In the genomic region with DNA sequence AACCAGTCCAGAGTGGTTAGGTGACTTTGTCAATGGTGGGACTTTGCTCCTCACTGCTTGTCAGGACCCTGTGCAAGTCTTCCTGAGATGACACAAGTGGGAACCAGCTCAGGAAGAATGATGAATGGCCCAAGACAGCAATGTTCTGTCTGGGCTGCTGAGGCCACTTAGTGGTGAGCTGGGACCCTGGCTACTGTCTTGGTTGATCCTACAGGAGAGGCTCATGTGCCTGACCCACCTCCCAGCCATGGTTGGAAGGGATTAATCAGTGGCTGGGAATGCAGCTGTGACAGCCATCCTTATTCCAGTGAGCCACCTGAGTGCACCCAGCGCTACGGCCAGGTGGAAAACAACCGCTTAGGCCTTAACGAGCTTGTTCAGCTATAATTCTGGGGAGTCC, we compare ENCODE assay signal across 23 cellular contexts.
"Had no signal": no experiment of that assay in that cellular context is flagged by ENCODE, and none has a peak within 500 bp of the region (broad histone marks: within the 10 kb centered on the region; RNA-seq: fewer than 3 reads in every experiment).

No MANE protein-coding gene starts in this region.

- H3K4me3 Mint-ChIP-seq: activated naive CD4-positive, alpha-beta T cell treated with anti-CD3 and anti-CD28 coated beads, Interleukin-2, amount 50 U/mL, for 24 hours; naive thymus-derived CD4-positive, alpha-beta T cell; stimulated activated effector memory CD8-positive, alpha-beta T cell treated with anti-CD3 and anti-CD28 coated beads, Interleukin-12 subunit alpha, Interleukin-12 subunit beta, amount 100 ng/mL, for 72 hours; type B pancreatic cell had no signal

- H3K4me1 Mint-ChIP-seq: stimulated activated effector memory CD8-positive, alpha-beta T cell treated with anti-CD3 and anti-CD28 coated beads, Interleukin-12 subunit alpha, Interleukin-12 subunit beta, amount 100 ng/mL, for 72 hours had no signal

- ATAC-seq: gastroesophageal sphincter; heart left ventricle; naive thymus-derived CD4-positive, alpha-beta T cell; pancreas; stimulated activated effector memory CD8-positive, alpha-beta T cell treated with anti-CD3 and anti-CD28 coated beads, Interleukin-12 subunit alpha, Interleukin-12 subunit beta, amount 100 ng/mL, for 72 hours had no signal

- H3K9me3 ChIP-seq: adrenal gland, breast epithelium, gastroesophageal sphincter, heart left ventricle, pancreas, sigmoid colon, stomach, testis had no signal

- H3K27ac ChIP-seq: adrenal gland, breast epithelium, coronary artery, gastroesophageal sphincter, heart left ventricle, pancreas, sigmoid colon, stomach, testis had no signal

- H3K27me3 Mint-ChIP-seq: activated naive CD4-positive, alpha-beta T cell treated with anti-CD3 and anti-CD28 coated beads, Interleukin-2, amount 50 U/mL, for 24 hours had no signal

- DNase-seq: activated CD4-positive, CD25-positive, alpha-beta regulatory T cell treated with anti-CD3 and anti-CD28 coated beads, Interleukin-2, amount 50 U/mL, for 72 hours; activated CD8-positive, alpha-beta memory T cell treated with anti-CD3 and anti-CD28 coated beads for 24 hours; activated CD8-positive, alpha-beta memory T cell treated with anti-CD3 and anti-CD28 coated beads, Interleukin-2, amount 50 U/mL, for 48 hours; activated gamma-delta T cell; activated T-cell treated with anti-CD3 and anti-CD28 coated beads, Interleukin-2, amount 50 U/mL, for 48 hours; adrenal gland; erythroblast; heart left ventricle; kidney glomerular epithelial cell; mesenchymal stem cell; naive thymus-derived CD4-positive, alpha-beta T cell; pancreas; sigmoid colon; stimulated activated CD4-positive, alpha-beta T cell treated with anti-CD3 and anti-CD28 coated beads, Interleukin-4, amount 100 ng/mL, for 24 hours; stomach; T1000; testis had no signal

- H3K36me3 Mint-ChIP-seq: activated naive CD4-positive, alpha-beta T cell treated with anti-CD3 and anti-CD28 coated beads, Interleukin-2, amount 50 U/mL, for 24 hours; naive thymus-derived CD4-positive, alpha-beta T cell; stimulated activated effector memory CD8-positive, alpha-beta T cell treated with anti-CD3 and anti-CD28 coated beads, Interleukin-12 subunit alpha, Interleukin-12 subunit beta, amount 100 ng/mL, for 72 hours; type B pancreatic cell had no signal

- H3K36me3 ChIP-seq: adrenal gland, breast epithelium, gastroesophageal sphincter, heart left ventricle, pancreas, sigmoid colon, stomach had no signal

- H3K27me3 ChIP-seq: adrenal gland, breast epithelium, gastroesophageal sphincter, heart left ventricle, pancreas, sigmoid colon, stomach, testis had no signal

- H3K27ac Mint-ChIP-seq: activated naive CD4-positive, alpha-beta T cell treated with anti-CD3 and anti-CD28 coated beads, Interleukin-2, amount 50 U/mL, for 24 hours; naive thymus-derived CD4-positive, alpha-beta T cell; stimulated activated effector memory CD8-positive, alpha-beta T cell treated with anti-CD3 and anti-CD28 coated beads, Interleukin-12 subunit alpha, Interleukin-12 subunit beta, amount 100 ng/mL, for 72 hours; type B pancreatic cell had no signal

- H3K4me3 ChIP-seq: adrenal gland, breast epithelium, coronary artery, gastroesophageal sphincter, heart left ventricle, pancreas, sigmoid colon, stomach, testis had no signal

- H3K4me1 ChIP-seq: adrenal gland, breast epithelium, gastroesophageal sphincter, pancreas, sigmoid colon, testis had no signal

- H3K9me3 Mint-ChIP-seq: activated naive CD4-positive, alpha-beta T cell treated with anti-CD3 and anti-CD28 coated beads, Interleukin-2, amount 50 U/mL, for 24 hours; naive thymus-derived CD4-positive, alpha-beta T cell; stimulated activated effector memory CD8-positive, alpha-beta T cell treated with anti-CD3 and anti-CD28 coated beads, Interleukin-12 subunit alpha, Interleukin-12 subunit beta, amount 100 ng/mL, for 72 hours; type B pancreatic cell had no signal
